18 cellular contexts compared by ENCODE assay signal in genomic region chr19:623974-624373, GRCh38. TPM values are rescaled to one million over a fixed set of nuclear protein-coding genes. Genes with fewer than 3 reads are reported as not detected.
DNase-seq lines count a peak whose midpoint lies in the region; ATAC-seq and TF ChIP-seq lines count a peak whose summit lies in the region.
"Had no signal": no experiment of that assay in that cellular context is flagged by ENCODE, and none has a peak within 500 bp of the region (broad histone marks: within the 10 kb centered on the region; RNA-seq: fewer than 3 reads in every experiment).

No MANE protein-coding gene starts in this region.

- H3K27ac ChIP-seq in ACC112 (ENCODE audit: low read depth, low read length) (peak overlapping the region; percentile 64), PC-3 (ENCODE audit: low read length) (no peak overlapping the region)
- H3K27ac ChIP-seq: skin epidermis, upper lobe of left lung had no signal

- no peak for TF ChIP-seq CTCF in PC-3 (conservative IDR thresholded peaks at IDR 0.05; ENCODE audit: low read depth, low read length)

- H3K9me2 ChIP-seq in PC-3 (replicated peaks; ENCODE audit: low read length): no peaks in the 10 kb centered on the region

- ATAC-seq in PC-3 (no peak), T-cell (replicated peaks in 1 of 4) (no peak)

- CTCF ChIA-PET in PC-3 (lab: Charles Lee): no interaction called here
- CTCF ChIA-PET in T-cell (lab: Charles Lee): no interaction called here

- H3K36me3 ChIP-seq in ACC112 (ENCODE audit: insufficient read depth, low read length) (peaks cover 2% of the 10 kb centered on the region; the same call in 1 of the 2 replicates), PC-3 (ENCODE audit: low read depth, low read length) (peaks cover 5% of the 10 kb centered on the region; the same call in 1 of the 2 replicates)

- H3K27ac Mint-ChIP-seq in T-cell: no peak overlapping the region
- H3K27ac Mint-ChIP-seq: activated CD4-positive, alpha-beta memory T cell treated with anti-CD3 and anti-CD28 coated beads for 36 hours; B cell; T-helper 1 cell treated with Interleukin-12 subunit alpha and Interleukin-12 subunit beta and Interleukin-4 antibody, amounts not matched to agents 30 μg/mL and 1 μg/mL, for 36 hours had no signal

- H3K79me2 ChIP-seq in ACC112 (ENCODE audit: control insufficient read depth, insufficient read depth, low read length, unreplicated experiment) (no peaks in the 10 kb centered on the region), PC-3 (ENCODE audit: low read length) (peaks cover 10% of the 10 kb centered on the region; the same call in 1 of the 2 replicates)

- no peaks in the 10 kb centered on the region for H3K9me3 Mint-ChIP-seq in T-cell
- H3K9me3 Mint-ChIP-seq: activated CD4-positive, alpha-beta memory T cell treated with anti-CD3 and anti-CD28 coated beads for 36 hours; T-helper 1 cell treated with Interleukin-12 subunit alpha and Interleukin-12 subunit beta and Interleukin-4 antibody, amounts not matched to agents 30 μg/mL and 1 μg/mL, for 36 hours had no signal

- no peaks in the 10 kb centered on the region for H3K9me3 ChIP-seq in PC-3 (ENCODE audit: low read length)
- H3K9me3 ChIP-seq: upper lobe of left lung had no signal

- H3F3A ChIP-seq in PC-3 (ENCODE audit: low read length, unreplicated experiment): no peaks in the 10 kb centered on the region

- no peak overlapping the region for H3K4me3 Mint-ChIP-seq in T-cell
- H3K4me3 Mint-ChIP-seq: activated CD4-positive, alpha-beta memory T cell treated with anti-CD3 and anti-CD28 coated beads for 36 hours; B cell; T-helper 1 cell treated with Interleukin-12 subunit alpha and Interleukin-12 subunit beta and Interleukin-4 antibody, amounts not matched to agents 30 μg/mL and 1 μg/mL, for 36 hours had no signal

- no peaks in the 10 kb centered on the region for H3K27me3 Mint-ChIP-seq in T-cell
- H3K27me3 Mint-ChIP-seq: activated CD4-positive, alpha-beta memory T cell treated with anti-CD3 and anti-CD28 coated beads for 36 hours; B cell had no signal

- POLR2A ChIA-PET in PC-3 (lab: Charles Lee; ENCODE audit: unreplicated experiment): no interaction called here
- POLR2A ChIA-PET in T-cell (lab: Charles Lee): no interaction called here

- intact Hi-C loops in PC-3 (cut with micrococcal nuclease): no loop called here

- peaks cover 21% of the 10 kb centered on the region for H3K36me3 Mint-ChIP-seq in T-cell

- peaks cover 4 to 6% (median 4%) of the 10 kb centered on the region in 3 donors for H3K4me1 Mint-ChIP-seq in T-cell

- no TSS peak for BruUV-seq in PC-3 (replicated peaks; lab: Mats Ljungman, UMichigan)

- H3K27me3 ChIP-seq in ACC112 (ENCODE audit: insufficient read depth, low read length) (no peaks in the 10 kb centered on the region), PC-3 (ENCODE audit: low read length) (no peaks in the 10 kb centered on the region)
- H3K27me3 ChIP-seq: upper lobe of left lung had no signal

- H3K4me3 ChIP-seq in ACC112 (ENCODE audit: low read depth, low read length) (no peak overlapping the region), PC-3 (ENCODE audit: low read length) (no peak overlapping the region)
- H3K4me3 ChIP-seq: skin epidermis, upper lobe of left lung had no signal

- no peak overlapping the region for H2AFZ ChIP-seq in ACC112 (ENCODE audit: low read length, unreplicated experiment)
- H2AFZ ChIP-seq in PC-3 (ENCODE audit: low read length): no peak overlapping the region

- no peak overlapping the region for H3K9ac ChIP-seq in PC-3 (ENCODE audit: low read length)

- no peaks in the 10 kb centered on the region for H3K4me1 ChIP-seq in ACC112 (ENCODE audit: control insufficient read depth, insufficient read depth, low read length, unreplicated experiment)
- H3K4me1 ChIP-seq in PC-3 (ENCODE audit: insufficient read depth, low read length): no peaks in the 10 kb centered on the region
- H3K4me1 ChIP-seq: upper lobe of left lung had no signal

- H4K20me1 ChIP-seq in PC-3 (ENCODE audit: low read length): no peaks in the 10 kb centered on the region

- H3K4me2 ChIP-seq in PC-3 (ENCODE audit: low read length): no peak overlapping the region

- DNase-seq in HK-2 (ENCODE audit: unreplicated experiment): peak; percentile 44
- peak; percentile 96 for DNase-seq in astrocyte of the hippocampus (ENCODE audit: low read depth, low spot score)
- peak; percentile 65 for DNase-seq in iPS-NIHi11 (ENCODE audit: low spot score)
- no peak for DNase-seq in NCI-H128 (lab: John Stamatoyannopoulos, UW; ENCODE audit: unreplicated experiment)
- no peak for DNase-seq in NCI-H2196 (lab: John Stamatoyannopoulos, UW; ENCODE audit: unreplicated experiment)
- DNase-seq in PC-3: no peak
- DNase-seq in T-cell: no peak
- DNase-seq: activated CD4-positive, alpha-beta memory T cell treated with anti-CD3 and anti-CD28 coated beads for 36 hours; activated naive CD4-positive, alpha-beta T cell treated with Interleukin-2 at 50 U/mL for 16 hours; effector memory CD4-positive, alpha-beta T cell; NCI-H1436; NK-92 treated with Interleukin-12 subunit alpha and Interleukin-12 subunit beta, amount 100 ng/mL, for 24 hours had no signal

RNA-seq across cellular contexts. Expression of gene POLRMT, which starts 9.4 kb away (rescaled TPM):
- total RNA-seq in PC-3 (2014; rRNA removed): 60.5 and 80.6 TPM in 2 replicates
- 100 to 1,000 TPM in 3 of 5 donors, 10 to 100 TPM in 2; 61.3 to 118 (median 103) TPM for total RNA-seq in T-cell

RNA-seq across cellular contexts. Expression of gene FGF22, which starts 15.7 kb away (rescaled TPM):
- total RNA-seq in PC-3 (2014; rRNA removed) (0.81 and 1.3 TPM in 2 replicates), T-cell (1 to 10 TPM in 3 of 5 donors, under 1 TPM in 2; 0.35 to 3.9 (median 2.8) TPM)
- total RNA-seq: HT1080 had no signal

RNA-seq across cellular contexts. Expression of gene HCN2, which starts 34.3 kb away (rescaled TPM):
- total RNA-seq in PC-3 (2014; rRNA removed) (0.04 and 0.46 TPM in 2 replicates), T-cell (1 to 10 TPM in 4 of 5 donors, under 1 TPM in 1; 0.93 to 4.4 (median 3.6) TPM)

RNA-seq across cellular contexts. Expression of gene RNF126, which starts 39.0 kb away (rescaled TPM):
- 86.4 and 89.2 TPM in 2 replicates for total RNA-seq in PC-3 (2014; rRNA removed)
- 100 to 1,000 TPM in 4 of 5 donors, 10 to 100 TPM in 1; 98.8 to 139 (median 118) TPM for total RNA-seq in T-cell

RNA-seq across cellular contexts. Expression of gene BSG, which starts 51.6 kb away (rescaled TPM):
- total RNA-seq in PC-3 (2014; rRNA removed) (458 and 514 TPM in 2 replicates), T-cell (100 to 1,000 TPM in 4 of 5 donors, 10 to 100 TPM in 1; 89.3 to 165 (median 152) TPM)

Comparison
In these comparisons a context has a peak if more than half of its experiments do, and no peak if none do; other contexts are left out.
1. DNase-seq: peak in HK-2 (single experiment), astrocyte of the hippocampus (single experiment) and iPS-NIHi11 (single experiment); none in NCI-H128 (single experiment), NCI-H2196 (single experiment), PC-3 (single experiment) and T-cell (0 of 34).